In the genomic region with DNA sequence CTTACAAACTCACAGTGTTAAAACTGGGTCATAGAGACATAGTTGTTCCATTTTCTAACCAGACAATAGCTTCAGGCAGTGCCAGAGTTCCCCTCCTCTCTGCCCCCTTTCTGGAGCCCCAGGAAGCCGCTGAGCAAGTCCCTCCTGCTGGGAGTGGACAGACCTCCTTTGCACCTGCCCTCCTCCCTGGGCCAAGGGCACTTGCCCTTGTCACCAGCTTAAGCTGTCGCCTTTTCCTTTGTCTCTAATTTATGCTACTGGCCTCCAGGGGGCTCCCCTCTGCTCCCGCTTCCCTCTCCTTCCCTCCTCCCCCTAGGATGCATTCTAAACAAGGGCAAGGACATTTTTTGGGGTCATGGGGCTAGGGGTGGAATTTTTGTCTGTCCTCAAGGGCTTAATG, we compare ENCODE assay signal across 9 cellular contexts.
A peak's percentile ranks its signal among the peaks of the same experiment; 100 is the strongest.
DNase-seq lines count a peak whose midpoint lies in the region; ATAC-seq, FAIRE-seq and TF ChIP-seq lines count a peak whose summit lies in the region.
"Had no signal": no experiment of that assay in that cellular context is flagged by ENCODE, and none has a peak within 500 bp of the region (broad histone marks: within the 10 kb centered on the region; RNA-seq: fewer than 3 reads in every experiment).

No MANE protein-coding gene starts in this region.

- CTCF ChIA-PET in A549 (lab: Yijun Ruan, JAX): interaction anchor here (1.1 to 1.3 kb wide), 2 partner anchors 10 to 161 kb away, joined by 4 read pairs; no protein-coding TSS in a partner anchor

- H3K27ac ChIP-seq in A549: no peak overlapping the region
- no peak overlapping the region for H3K27ac ChIP-seq in upper lobe of left lung

- H3K9me3 ChIP-seq in A549: no peaks in the 10 kb centered on the region
- no peaks in the 10 kb centered on the region for H3K9me3 ChIP-seq in upper lobe of left lung

- peak; percentile 18; the same call in 1 of the 3 replicates for TF ChIP-seq CTCF in A549 (IDR thresholded peaks at IDR 0.05)
- TF ChIP-seq CTCF in epithelial cell of proximal tubule (conservative IDR thresholded peaks at IDR 0.05; ENCODE audit: low read depth, low read length): peak; percentile 50
- TF ChIP-seq CTCF in upper lobe of left lung (IDR thresholded peaks at IDR 0.05): no peak

- H3K36me3 ChIP-seq in upper lobe of left lung: no peaks in the 10 kb centered on the region

- ATAC-seq in A549 (peak; percentile 50 to 73; a peak in 5 of 6 replicates), GM18870 (IDR thresholded peaks at IDR 0.05; ENCODE audit: unreplicated experiment) (no peak), upper lobe of left lung (ENCODE audit: low FRiP score in 2 of 2) (no peak)
- ATAC-seq: esophagus mucosa had no signal

- no peak overlapping the region for H3K4me2 ChIP-seq in A549

- no peaks in the 10 kb centered on the region for H3K27me3 ChIP-seq in upper lobe of left lung

- no peak for FAIRE-seq in A549 (lab: Jason Lieb, UNC)

- WGBS in A549 (ENCODE audit: missing lambda C conversion rate): 10% methylated on average over 3 of the region's 3 CpGs
- 28 to 31% methylated on average over 3 of the region's 3 CpGs for WGBS in upper lobe of left lung, 2 donors

- H3K4me3 ChIP-seq in A549 (no peak overlapping the region), epithelial cell of proximal tubule (ENCODE audit: low read depth, low read length) (no peak overlapping the region), upper lobe of left lung (no peak overlapping the region)

- TF ChIP-seq EP300 in A549 (IDR thresholded peaks at IDR 0.05): no peak
- TF ChIP-seq EP300 in upper lobe of left lung (IDR thresholded peaks at IDR 0.05): no peak

- TF ChIP-seq POLR2A in A549 (IDR thresholded peaks at IDR 0.05; ENCODE audit: low read length) (no peak), upper lobe of left lung (IDR thresholded peaks at IDR 0.05) (no peak)

- POLR2A ChIA-PET in A549 (lab: Yijun Ruan, JAX): no interaction called here

- TF ChIP-seq RAD21 in A549 (conservative IDR thresholded peaks at IDR 0.05 in 1 of 2, IDR thresholded peaks at IDR 0.05 in 1 of 2): 0 out of 5 replicates have a peak, but pooled peaks of 1 of the 2 experiments have one; percentile 17

- DNase-seq in A549 (ENCODE audit: low read depth in 1 of 2, low spot score in 1 of 2) (peak; percentile 10 to 18), EL (peak; percentile 9), NCI-H345 (lab: John Stamatoyannopoulos, UW) (peak; percentile 45), epithelial cell of proximal tubule (ENCODE audit: low read depth) (no peak), upper lobe of left lung (no peak), superior temporal gyrus (ENCODE audit: extremely low spot score) (no peak), COLO668 (lab: John Stamatoyannopoulos, UW; ENCODE audit: unreplicated experiment) (no peak)

- H3K4me1 ChIP-seq in A549 (no peaks in the 10 kb centered on the region), upper lobe of left lung (no peaks in the 10 kb centered on the region)

TF ChIP-seq in A549, 52 proteins besides CTCF, POLR2A, EP300 and RAD21:
- no peak for TF ChIP-seq KDM1A (IDR thresholded peaks at IDR 0.05; ENCODE audit: low read depth)
- no peak for TF ChIP-seq ZNF302 (CRISPR knock-in tag; IDR thresholded peaks at IDR 0.05)
- TF ChIP-seq MYC (IDR thresholded peaks at IDR 0.05; ENCODE audit: borderline replicate concordance, low read length): no peak
- TF ChIP-seq GATA3 (IDR thresholded peaks at IDR 0.05; ENCODE audit: borderline replicate concordance): no peak
- TF ChIP-seq, protein P1, sequence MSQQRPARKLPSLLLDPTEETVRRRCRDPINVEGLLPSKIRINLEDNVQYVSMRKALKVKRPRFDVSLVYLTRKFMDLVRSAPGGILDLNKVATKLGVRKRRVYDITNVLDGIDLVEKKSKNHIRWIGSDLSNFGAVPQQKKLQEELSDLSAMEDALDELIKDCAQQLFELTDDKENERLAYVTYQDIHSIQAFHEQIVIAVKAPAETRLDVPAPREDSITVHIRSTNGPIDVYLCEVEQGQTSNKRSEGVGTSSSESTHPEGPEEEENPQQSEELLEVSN (IDR thresholded peaks at IDR 0.05; ENCODE audit: borderline replicate concordance, low read depth): no peak
- TF ChIP-seq, protein P2, sequence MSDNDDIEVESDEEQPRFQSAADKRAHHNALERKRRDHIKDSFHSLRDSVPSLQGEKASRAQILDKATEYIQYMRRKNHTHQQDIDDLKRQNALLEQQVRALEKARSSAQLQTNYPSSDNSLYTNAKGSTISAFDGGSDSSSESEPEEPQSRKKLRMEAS (IDR thresholded peaks at IDR 0.05): no peak

Comparison
In these comparisons a context has a peak if more than half of its experiments do, and no peak if none do; other contexts are left out.
1. ATAC-seq: peak in A549 (2 of 2); none in GM18870 (single experiment) and upper lobe of left lung (0 of 2).
2. DNase-seq: peak in A549 (2 of 2), EL (single experiment) and NCI-H345 (single experiment); none in epithelial cell of proximal tubule (single experiment), upper lobe of left lung (0 of 2), superior temporal gyrus (single experiment) and COLO668 (single experiment).
3. CTCF ChIP-seq: peak in A549 (single experiment) and epithelial cell of proximal tubule (single experiment); none in upper lobe of left lung (0 of 6).